ENCODE assay signal across 8 cellular contexts in genomic region chr3:123618768-123619484, GRCh38. TPM values are rescaled to one million over a fixed set of nuclear protein-coding genes. Genes with fewer than 3 reads are reported as not detected.
DNase-seq lines count a peak whose midpoint lies in the region; TF ChIP-seq lines count a peak whose summit lies in the region.

No MANE protein-coding gene starts in this region.

- CTCF ChIA-PET in AG04449 (lab: Yijun Ruan, JAX) = interaction anchor here (0.8 to 7.6 kb wide), 7 partner anchors 23 to 105 kb away, joined by 3 to 57 read pairs (median 3); no protein-coding TSS in a partner anchor

- TF ChIP-seq CTCF in AG04449 (IDR thresholded peaks at IDR 0.05; ENCODE audit: insufficient read depth, low read length, missing control alignments) = no peak
- no peak for TF ChIP-seq CTCF in NB4 (IDR thresholded peaks at IDR 0.05; ENCODE audit: low read depth, low read length)
- no peak for TF ChIP-seq CTCF in breast epithelium (IDR thresholded peaks at IDR 0.05)

- peak; percentile 46 for DNase-seq in AG04449 (ENCODE audit: low read depth, low spot score)
- DNase-seq in NB4 (ENCODE audit: low read depth) = peak; percentile 89
- DNase-seq in breast epithelium (ENCODE audit: low spot score in 2 of 2) = no peak
- peak; percentile 92 for DNase-seq in medulla oblongata (ENCODE audit: extremely low spot score)
- DNase-seq in epidermal melanocyte (ENCODE audit: insufficient read length, low spot score) = no peak
- DNase-seq in kidney glomerular epithelial cell (lab: John Stamatoyannopoulos, UW) = no peak
- DNase-seq in SW 1271 (lab: John Stamatoyannopoulos, UW) = no peak
- no peak for DNase-seq in RKO (ENCODE audit: low spot score)

- intact Hi-C loops in breast epithelium (cut with DNase I; ENCODE audit: low total_unique reads) = no loop called here

- no peaks in the 10 kb centered on the region for H3K36me3 ChIP-seq in breast epithelium

- no peaks in the 10 kb centered on the region for H3K27me3 ChIP-seq in breast epithelium

- TF ChIP-seq POLR2A in NB4 (IDR thresholded peaks at IDR 0.05; ENCODE audit: extremely low read depth, insufficient read length) = no peak
- no peak for TF ChIP-seq POLR2A in breast epithelium (IDR thresholded peaks at IDR 0.05)

- no peaks in the 10 kb centered on the region for H3K9me3 ChIP-seq in breast epithelium

- peak overlapping the region; percentile 57 for H3K4me3 ChIP-seq in AG04449 (ENCODE audit: low read depth, low read length)
- no peak overlapping the region for H3K4me3 ChIP-seq in NB4 (ENCODE audit: low read depth, low read length)
- H3K4me3 ChIP-seq in breast epithelium = peak overlapping the region; percentile 20 to 53 (median 45)

- peak overlapping the region; percentile 70 to 74 for H3K27ac ChIP-seq in breast epithelium

- H3K4me1 ChIP-seq in breast epithelium = peaks cover 0 to 8% of the 10 kb centered on the region in 2 donors

- POLR2A ChIA-PET in AG04449 (lab: Yijun Ruan, JAX) = interaction anchor here (0.6 kb wide), 1 partner anchor 279 kb away, joined by 4 read pairs; no protein-coding TSS in a partner anchor

RNA-seq across cellular contexts. Expression of gene HACD2, which starts 34.1 kb away (rescaled TPM):
- 10 to 100 TPM; 29.5 to 61.0 (median 55.9) TPM for total RNA-seq in breast epithelium

Comparison
In these comparisons a context has a peak if more than half of its experiments do, and no peak if none do; other contexts are left out.
1. DNase-seq: peak in AG04449 (single experiment), NB4 (single experiment) and medulla oblongata (single experiment); none in breast epithelium (0 of 2), epidermal melanocyte (single experiment), kidney glomerular epithelial cell (single experiment), SW 1271 (0 of 2) and RKO (single experiment).